15 cellular contexts compared by ENCODE assay signal in genomic region chr1:208233978-208234377, GRCh38.
DNase-seq lines count a peak whose midpoint lies in the region; ATAC-seq lines count a peak whose summit lies in the region.
"Had no signal": no experiment of that assay in that cellular context is flagged by ENCODE, and none has a peak within 500 bp of the region (broad histone marks: within the 10 kb centered on the region; RNA-seq: fewer than 3 reads in every experiment).

No MANE protein-coding gene starts in this region.

- H3K36me3 ChIP-seq in muscle layer of duodenum (ENCODE audit: control insufficient read depth in 1 of 2, insufficient read depth in 2 of 2, low read length in 2 of 2) (no peaks in the 10 kb centered on the region), stomach smooth muscle (ENCODE audit: control insufficient read depth in 2 of 2, insufficient read depth in 2 of 2, low read length in 2 of 2) (no peaks in the 10 kb centered on the region)

- DNase-seq in NCI-H2107 treated with DMSO at 0.1 percent for 48 hours (lab: John Stamatoyannopoulos, UW; ENCODE audit: unreplicated experiment) (peak; percentile 87), NCI-H2107 (lab: John Stamatoyannopoulos, UW) (no peak), caudate nucleus (lab: John Stamatoyannopoulos, UW) (no peak)
- DNase-seq in activated CD4-positive, alpha-beta T cell treated with anti-CD3 and anti-CD28 coated beads, Interleukin-2, amount 50 U/mL, for 4 hours: no peak
- no peak for DNase-seq in effector CD4-positive, alpha-beta T cell
- DNase-seq: activated gamma-delta T cell; aorta; CD4-positive, CD25-positive, alpha-beta regulatory T cell; PC-9 had no signal

- H3K27me3 ChIP-seq in muscle layer of duodenum (ENCODE audit: low read depth, low read length): no peaks in the 10 kb centered on the region
- no peaks in the 10 kb centered on the region for H3K27me3 ChIP-seq in stomach smooth muscle (ENCODE audit: control insufficient read depth in 1 of 2, insufficient read depth in 2 of 2, low read length in 2 of 2)

- peak overlapping the region in 1 of 2 donors; percentile 29 for H3K9ac ChIP-seq in stomach smooth muscle (ENCODE audit: low read length in 2 of 2)

- H3K27ac ChIP-seq in caudate nucleus (ENCODE audit: low read depth, low read length) (peak overlapping the region; percentile 52), muscle layer of duodenum (ENCODE audit: low read length) (peak overlapping the region; percentile 20), stomach smooth muscle (ENCODE audit: low read length) (peak overlapping the region; percentile 90)
- H3K27ac ChIP-seq: PC-9, VCaP had no signal

- H3K4me3 ChIP-seq in muscle layer of duodenum (ENCODE audit: low read depth in 1 of 2, low read length in 2 of 2): no peak overlapping the region
- H3K4me3 ChIP-seq in stomach smooth muscle (ENCODE audit: low read length in 2 of 2): peak overlapping the region in 1 of 2 donors; percentile 44
- H3K4me3 ChIP-seq: GM12878, PC-9 had no signal

- H3K4me1 ChIP-seq in muscle layer of duodenum (ENCODE audit: control insufficient read depth in 1 of 2, insufficient read depth in 2 of 2, low read length in 2 of 2) (peaks cover 26 to 67% of the 10 kb centered on the region in 2 donors), stomach smooth muscle (ENCODE audit: control insufficient read depth, insufficient read depth, low read length) (peaks cover 94% of the 10 kb centered on the region)

- ATAC-seq in GM18907 (IDR thresholded peaks at IDR 0.05; ENCODE audit: unreplicated experiment): no peak
- ATAC-seq: HCT116 had no signal

- H3K9me3 ChIP-seq in muscle layer of duodenum (ENCODE audit: control insufficient read depth in 1 of 2, low read length in 2 of 2): no peaks in the 10 kb centered on the region
- H3K9me3 ChIP-seq in stomach smooth muscle (ENCODE audit: control insufficient read depth in 2 of 2, low read length in 2 of 2): no peaks in the 10 kb centered on the region

Comparison
In these comparisons a context has a peak if more than half of its experiments do, and no peak if none do; other contexts are left out.
1. H3K27ac ChIP-seq: peak in every context shown above with its lines; median percentile 90 in stomach smooth muscle; 52 in caudate nucleus; 20 in muscle layer of duodenum.